14 cellular contexts compared by ENCODE assay signal in genomic region chr17:82493517-82493840, GRCh38. TPM values are rescaled to one million over a fixed set of nuclear protein-coding genes. Genes with fewer than 3 reads are reported as not detected.
A peak's percentile ranks its signal among the peaks of the same experiment; 100 is the strongest.
DNase-seq lines count a peak whose midpoint lies in the region; ATAC-seq and TF ChIP-seq lines count a peak whose summit lies in the region.
"Had no signal": no experiment of that assay in that cellular context is flagged by ENCODE, and none has a peak within 500 bp of the region (broad histone marks: within the 10 kb centered on the region; RNA-seq: fewer than 3 reads in every experiment).

No MANE protein-coding gene starts in this region.

- no peak overlapping the region for H3K9ac ChIP-seq in SK-N-SH
- no peak overlapping the region for H3K9ac ChIP-seq in stomach smooth muscle (ENCODE audit: low read length in 2 of 2)

- CTCF ChIA-PET in SK-N-SH (lab: Yijun Ruan, JAX) (interaction anchor here (1.2 to 5.6 kb wide), 8 partner anchors 14 to 65 kb away, joined by 3 to 35 read pairs (median 8); partner anchors contain the start of genes FOXK2 and NARF), PC-9 (lab: Charles Lee) (no interaction called here)

- no peak for TF ChIP-seq CTCF in SK-N-SH (IDR thresholded peaks at IDR 0.05)
- TF ChIP-seq CTCF in PC-9 (conservative IDR thresholded peaks at IDR 0.05), result no peak
- no peak for TF ChIP-seq CTCF in breast epithelium (IDR thresholded peaks at IDR 0.05)

- no peak for TF ChIP-seq EP300 in SK-N-SH (IDR thresholded peaks at IDR 0.05; ENCODE audit: borderline replicate concordance in 1 of 2, low read depth in 1 of 2, low read length in 1 of 2)

- H2AFZ ChIP-seq in SK-N-SH (ENCODE audit: low read depth) (no peak overlapping the region), PC-9 (no peak overlapping the region)

- TF ChIP-seq POLR2A in breast epithelium (IDR thresholded peaks at IDR 0.05), result no peak

- H3K4me3 ChIP-seq in SK-N-SH (ENCODE audit: low read depth in 2 of 2, low read length in 1 of 2) (no peak overlapping the region), PC-9 (no peak overlapping the region), stomach smooth muscle (ENCODE audit: low read length in 2 of 2) (no peak overlapping the region), breast epithelium (no peak overlapping the region)
- H3K4me3 ChIP-seq: coronary artery, ovary had no signal

- H3K27ac ChIP-seq in SK-N-SH (ENCODE audit: low read depth in 2 of 2, low read length in 1 of 2), result peak overlapping the region; percentile 2 to 41; a peak in 2 of 4 replicates
- 0 out of 2 replicates have a peak overlapping the region, but pooled peaks have one; percentile 43 for H3K27ac ChIP-seq in PC-9
- peak overlapping the region; percentile 49 for H3K27ac ChIP-seq in stomach smooth muscle (ENCODE audit: low read length)
- H3K27ac ChIP-seq in breast epithelium, result no peak overlapping the region

- no peak for TF ChIP-seq RAD21 in SK-N-SH (IDR thresholded peaks at IDR 0.05; ENCODE audit: low read length)

- H3K4me2 ChIP-seq in SK-N-SH (no peak overlapping the region), PC-9 (no peak overlapping the region)

- H3F3A ChIP-seq in SK-N-SH (replicated peaks; ENCODE audit: insufficient read depth), result peaks cover 37% of the 10 kb centered on the region
- H3F3A ChIP-seq in PC-9 (ENCODE audit: insufficient read depth, low read depth), result peaks cover 26% of the 10 kb centered on the region

- intact Hi-C loops in PC-9 (cut with micrococcal nuclease; ENCODE audit: unreplicated experiment), result loop anchor here (5.0 to 10.0 kb wide), 3 partner anchors 59 to 259 kb away; partner anchors contain the start of gene TEX19
- intact Hi-C loops in breast epithelium (cut with DNase I; ENCODE audit: low total_unique reads), result no loop called here

- H4K20me1 ChIP-seq in SK-N-SH (ENCODE audit: insufficient read depth) (0 out of 2 replicates have a peak, but pooled peaks cover 3% of the 10 kb centered on the region), PC-9 (ENCODE audit: insufficient read depth) (no peaks in the 10 kb centered on the region)

- H3K4me1 ChIP-seq in SK-N-SH (ENCODE audit: control insufficient read depth in 1 of 2, insufficient read depth in 2 of 2, low read depth in 1 of 2, low read length in 1 of 2) (peaks cover 8 to 21% of the 10 kb centered on the region in 2 experiments; a peak in 2 of 4 replicates), PC-9 (replicated peaks; ENCODE audit: insufficient read depth) (peaks cover 13% of the 10 kb centered on the region), stomach smooth muscle (ENCODE audit: control insufficient read depth, insufficient read depth, low read length) (peaks cover 42% of the 10 kb centered on the region), breast epithelium (peaks cover 3 to 4% of the 10 kb centered on the region in 2 donors)

- H3K36me3 ChIP-seq in SK-N-SH (replicated peaks in 1 of 2; ENCODE audit: control insufficient read depth in 1 of 2, insufficient read depth in 2 of 2, low read length in 1 of 2), result peaks cover 0 to 7% of the 10 kb centered on the region in 2 experiments
- no peaks in the 10 kb centered on the region for H3K36me3 ChIP-seq in PC-9 (ENCODE audit: low read depth)
- no peaks in the 10 kb centered on the region for H3K36me3 ChIP-seq in stomach smooth muscle (ENCODE audit: control insufficient read depth in 2 of 2, insufficient read depth in 2 of 2, low read length in 2 of 2)
- no peaks in the 10 kb centered on the region for H3K36me3 ChIP-seq in breast epithelium
- H3K36me3 ChIP-seq: ovary had no signal

- H3K9me2 ChIP-seq in SK-N-SH (no peaks in the 10 kb centered on the region), PC-9 (ENCODE audit: insufficient read depth) (no peaks in the 10 kb centered on the region)

- H3K9me3 ChIP-seq in SK-N-SH (no peaks in the 10 kb centered on the region), PC-9 (ENCODE audit: insufficient read depth, low read depth) (no peaks in the 10 kb centered on the region), stomach smooth muscle (ENCODE audit: control insufficient read depth in 2 of 2, low read length in 2 of 2) (no peaks in the 10 kb centered on the region), breast epithelium (no peaks in the 10 kb centered on the region)
- H3K9me3 ChIP-seq: ovary had no signal

- H3K79me2 ChIP-seq in SK-N-SH (ENCODE audit: insufficient read depth) (no peaks in the 10 kb centered on the region), PC-9 (ENCODE audit: low read depth) (no peaks in the 10 kb centered on the region)

- BruUV-seq in PC-9 (replicated peaks; lab: Mats Ljungman, UMichigan), result no TSS peak

- ATAC-seq in SK-N-SH treated with all-trans-retinoic acid at 6 μM for 48 hours, result no peak
- ATAC-seq in esophagus mucosa, result peak; percentile 20
- ATAC-seq in HG02852 (IDR thresholded peaks at IDR 0.05; ENCODE audit: unreplicated experiment), result no peak
- ATAC-seq in HG03025 (IDR thresholded peaks at IDR 0.05; ENCODE audit: low FRiP score, unreplicated experiment), result no peak

- H3K27me3 ChIP-seq in SK-N-SH (ENCODE audit: insufficient read depth) (no peaks in the 10 kb centered on the region), PC-9 (ENCODE audit: insufficient read depth, low read depth) (no peaks in the 10 kb centered on the region), stomach smooth muscle (ENCODE audit: control insufficient read depth in 1 of 2, insufficient read depth in 2 of 2, low read length in 2 of 2) (no peaks in the 10 kb centered on the region), breast epithelium (no peaks in the 10 kb centered on the region)
- H3K27me3 ChIP-seq: ovary had no signal

- DNase-seq in SK-N-SH, result no peak
- peak; percentile 25 to 62 for DNase-seq in PC-9
- DNase-seq in breast epithelium (ENCODE audit: low spot score in 2 of 2), result no peak
- DNase-seq: activated naive CD8-positive, alpha-beta T cell treated with anti-CD3 and anti-CD28 coated beads for 36 hours; Kasumi-1; midbrain; NCI-H187 treated with DMSO at 0.1 percent for 48 hours; ovary had no signal

- 89% methylated on average over 7 of the region's 7 CpGs for WGBS in SK-N-SH (ENCODE audit: low lambda C conversion rate)

- POLR2A ChIA-PET in SK-N-SH (lab: Yijun Ruan, JAX), result no interaction called here
- POLR2A ChIA-PET in PC-9 (lab: Charles Lee; ENCODE audit: unreplicated experiment), result no interaction called here

TF ChIP-seq in SK-N-SH, 30 proteins besides CTCF, POLR2A, EP300 and RAD21:
- TF ChIP-seq RCOR1 (IDR thresholded peaks at IDR 0.05; ENCODE audit: low read length), result no peak
- TF ChIP-seq RFX5 (IDR thresholded peaks at IDR 0.05; ENCODE audit: low read length), result no peak
- no peak for TF ChIP-seq MXI1 (IDR thresholded peaks at IDR 0.05; ENCODE audit: low read depth, low read length)
- TF ChIP-seq MEF2A (IDR thresholded peaks at IDR 0.05; ENCODE audit: borderline replicate concordance, low read depth), result no peak

TF ChIP-seq in SK-N-SH treated with all-trans-retinoic acid at 6 μM for 48 hours, 23 proteins besides CTCF, POLR2A, EP300 and RAD21:
- TF ChIP-seq POU6F1 (CRISPR knock-in tag; IDR thresholded peaks at IDR 0.05; ENCODE audit: borderline replicate concordance, low read depth) (no peak), BACH2 (CRISPR knock-in tag; IDR thresholded peaks at IDR 0.05; ENCODE audit: borderline replicate concordance) (no peak), GLIS3 (CRISPR knock-in tag; IDR thresholded peaks at IDR 0.05) (no peak), TCF4 (CRISPR knock-in tag; IDR thresholded peaks at IDR 0.05; ENCODE audit: borderline replicate concordance) (no peak), ZFP30 (CRISPR knock-in tag; IDR thresholded peaks at IDR 0.05) (no peak), TOX (CRISPR knock-in tag; IDR thresholded peaks at IDR 0.05; ENCODE audit: borderline replicate concordance) (no peak)

RNA-seq across cellular contexts. Expression of gene FOXK2, which starts 26.1 kb away (rescaled TPM):
- polyA plus RNA-seq in SK-N-SH (2012; rRNA removed), result 33.6 and 36.4 TPM in 2 replicates
- 21.3 and 29.9 TPM in 2 replicates for polyA plus RNA-seq in SK-N-SH (2012; cell fraction: cytosol; rRNA removed)
- polyA plus RNA-seq in SK-N-SH (2012; cell fraction: nucleus; rRNA removed), result 43.8 and 54.0 TPM in 2 replicates
- total RNA-seq in PC-9 (2021) (70.5 and 78.9 TPM in 2 replicates), esophagus mucosa (34.2 TPM), breast epithelium (10 to 100 TPM; 25.0 to 48.6 (median 36.7) TPM)

RNA-seq across cellular contexts. Expression of gene NARF, which starts 34.9 kb away (rescaled TPM):
- polyA plus RNA-seq in SK-N-SH (2012; rRNA removed), result 128 and 130 TPM in 2 replicates
- polyA plus RNA-seq in SK-N-SH (2012; cell fraction: cytosol; rRNA removed), result 90.6 and 112 TPM in 2 replicates
- 222 and 289 TPM in 2 replicates for polyA plus RNA-seq in SK-N-SH (2012; cell fraction: nucleus; rRNA removed)
- total RNA-seq in PC-9 (2021) (57.2 and 58.0 TPM in 2 replicates), esophagus mucosa (38.3 TPM), breast epithelium (10 to 100 TPM; 31.9 to 59.5 (median 44.9) TPM)

RNA-seq across cellular contexts. Expression of gene CYBC1, which starts 42.9 kb away (rescaled TPM):
- 160 and 165 TPM in 2 replicates for polyA plus RNA-seq in SK-N-SH (2012; rRNA removed)
- polyA plus RNA-seq in SK-N-SH (2012; cell fraction: cytosol; rRNA removed), result 97.3 and 115 TPM in 2 replicates
- polyA plus RNA-seq in SK-N-SH (2012; cell fraction: nucleus; rRNA removed), result 403 and 584 TPM in 2 replicates
- 77.9 and 78.4 TPM in 2 replicates for total RNA-seq in PC-9 (2021)
- total RNA-seq in esophagus mucosa, result 43.5 TPM
- 10 to 100 TPM; 54.7 to 71.4 (median 61.9) TPM for total RNA-seq in breast epithelium

Comparison
In these comparisons a context has a peak if more than half of its experiments do, and no peak if none do; other contexts are left out.
1. DNase-seq: peak in PC-9 (2 of 2); none in SK-N-SH (single experiment) and breast epithelium (0 of 2).
2. H3K27ac ChIP-seq: peak in SK-N-SH (2 of 2), PC-9 (single experiment) and stomach smooth muscle (single experiment); none in breast epithelium (0 of 2).